8 cellular contexts compared by ENCODE assay signal in genomic region chr1:212950243-212951057, GRCh38. TPM values are rescaled to one million over a fixed set of nuclear protein-coding genes. Genes with fewer than 3 reads are reported as not detected.
DNase-seq lines count a peak whose midpoint lies in the region; ATAC-seq lines count a peak whose summit lies in the region.

TSS of gene VASH2 (plus strand) at chr1:212950541. CDS start at chr1:212951543, 1,002 bp downstream.

- H3K36me3 Mint-ChIP-seq in activated CD8-positive, alpha-beta T cell treated with anti-CD3 and anti-CD28 coated beads, Interleukin-2, amount 10 ng/mL, durations not matched to agents 7 days and 5 days (ENCODE audit: low read depth): no peaks in the 10 kb centered on the region

- no peak within 1 kb of the TSS for H3K27ac Mint-ChIP-seq in activated CD8-positive, alpha-beta T cell treated with anti-CD3 and anti-CD28 coated beads, Interleukin-2, amount 10 ng/mL, durations not matched to agents 7 days and 5 days

- ATAC-seq in GM19043 (IDR thresholded peaks at IDR 0.05; ENCODE audit: low read depth, unreplicated experiment): peak; percentile 97
- ATAC-seq in HG03342 (IDR thresholded peaks at IDR 0.05; ENCODE audit: unreplicated experiment): peak; percentile 94
- peak; percentile 98 for ATAC-seq in activated CD8-positive, alpha-beta T cell treated with anti-CD3 and anti-CD28 coated beads, Interleukin-2, amount 10 ng/mL, durations not matched to agents 7 days and 5 days

- H3K4me3 Mint-ChIP-seq in activated CD8-positive, alpha-beta T cell treated with anti-CD3 and anti-CD28 coated beads, Interleukin-2, amount 10 ng/mL, durations not matched to agents 7 days and 5 days: peak within 1 kb of the TSS; percentile 73

- H3K9me3 Mint-ChIP-seq in activated CD8-positive, alpha-beta T cell treated with anti-CD3 and anti-CD28 coated beads, Interleukin-2, amount 10 ng/mL, durations not matched to agents 7 days and 5 days (ENCODE audit: insufficient read depth): no peaks in the 10 kb centered on the region

- CTCF ChIA-PET in activated CD8-positive, alpha-beta T cell treated with anti-CD3 and anti-CD28 coated beads, Interleukin-2, amount 10 ng/mL, durations not matched to agents 7 days and 5 days (lab: Charles Lee): interaction anchor here (1.1 to 1.5 kb wide), 2 partner anchors 18 to 135 kb away, joined by 3 to 4 read pairs; no protein-coding TSS in a partner anchor

- H3K4me3 ChIP-seq in BLaER1 (peak within 1 kb of the TSS; percentile 73), mononuclear cell (ENCODE audit: low read length) (peak within 1 kb of the TSS; percentile 28)

- H4K20me1 ChIP-seq in BLaER1: no peaks in the 10 kb centered on the region

- peaks cover 35% of the 10 kb centered on the region for H3K4me1 ChIP-seq in BLaER1
- H3K4me1 ChIP-seq in mononuclear cell (ENCODE audit: insufficient read depth, low read length): peaks cover 18% of the 10 kb centered on the region

- H3K9me3 ChIP-seq in BLaER1: peaks cover 4% of the 10 kb centered on the region; the same call in 1 of the 2 replicates
- no peaks in the 10 kb centered on the region for H3K9me3 ChIP-seq in mononuclear cell (ENCODE audit: low read depth, low read length)

- H3K27ac ChIP-seq in BLaER1: peak within 1 kb of the TSS; percentile 57

- DNase-seq in NCI-H510A treated with DMSO at 0.1 percent for 48 hours (lab: John Stamatoyannopoulos, UW): peak; percentile 86
- DNase-seq in activated CD8-positive, alpha-beta T cell treated with anti-CD3 and anti-CD28 coated beads, Interleukin-2, amount 10 ng/mL, durations not matched to agents 7 days and 5 days: peak; percentile 69
- DNase-seq in epidermal melanocyte (ENCODE audit: insufficient read length, low spot score): peak; percentile 83
- peak; percentile 78 for DNase-seq in stimulated activated CD8-positive, alpha-beta memory T cell treated with anti-CD3 and anti-CD28 coated beads, Interleukin-4, amount 100 ng/mL, for 48 hours

- peaks cover 6% of the 10 kb centered on the region for H3K4me1 Mint-ChIP-seq in activated CD8-positive, alpha-beta T cell treated with anti-CD3 and anti-CD28 coated beads, Interleukin-2, amount 10 ng/mL, durations not matched to agents 7 days and 5 days (ENCODE audit: low read depth)

- H3K27me3 ChIP-seq in BLaER1 (no peaks in the 10 kb centered on the region), mononuclear cell (ENCODE audit: insufficient read depth, low read length) (peaks cover 40% of the 10 kb centered on the region)

- POLR2A ChIA-PET in activated CD8-positive, alpha-beta T cell treated with anti-CD3 and anti-CD28 coated beads, Interleukin-2, amount 10 ng/mL, durations not matched to agents 7 days and 5 days (lab: Charles Lee): interaction anchor here (1.2 kb wide), 1 partner anchor 159 kb away, joined by 3 read pairs; the partner anchor contains the start of gene NSL1

- H3K9ac ChIP-seq in BLaER1: peak within 1 kb of the TSS; percentile 81

- H3K4me2 ChIP-seq in BLaER1: peak within 1 kb of the TSS; percentile 98

- H3K27me3 Mint-ChIP-seq in activated CD8-positive, alpha-beta T cell treated with anti-CD3 and anti-CD28 coated beads, Interleukin-2, amount 10 ng/mL, durations not matched to agents 7 days and 5 days (ENCODE audit: low read depth): peaks cover 62% of the 10 kb centered on the region

- H3K36me3 ChIP-seq in BLaER1: peaks cover 25% of the 10 kb centered on the region

RNA-seq across cellular contexts. Expression of gene VASH2, which starts in this region (rescaled TPM):
- total RNA-seq in activated CD8-positive, alpha-beta T cell treated with anti-CD3 and anti-CD28 coated beads, Interleukin-2, amount 10 ng/mL, durations not matched to agents 7 days and 5 days: under 1 TPM; 0.16 to 0.21 TPM
- 0.10 TPM for total RNA-seq in mononuclear cell

Comparison
In these comparisons a context has a peak if more than half of its experiments do, and no peak if none do; other contexts are left out.
1. Peak in every context shown above with its lines: DNase-seq, ATAC-seq, H3K4me3 ChIP-seq and H3K27ac ChIP-seq.
2. Peak in DNase-seq and ATAC-seq in activated CD8-positive, alpha-beta T cell treated with anti-CD3 and anti-CD28 coated beads, Interleukin-2, amount 10 ng/mL, durations not matched to agents 7 days and 5 days; RNA of the gene not detected or under 1 TPM.